In the genomic region with DNA sequence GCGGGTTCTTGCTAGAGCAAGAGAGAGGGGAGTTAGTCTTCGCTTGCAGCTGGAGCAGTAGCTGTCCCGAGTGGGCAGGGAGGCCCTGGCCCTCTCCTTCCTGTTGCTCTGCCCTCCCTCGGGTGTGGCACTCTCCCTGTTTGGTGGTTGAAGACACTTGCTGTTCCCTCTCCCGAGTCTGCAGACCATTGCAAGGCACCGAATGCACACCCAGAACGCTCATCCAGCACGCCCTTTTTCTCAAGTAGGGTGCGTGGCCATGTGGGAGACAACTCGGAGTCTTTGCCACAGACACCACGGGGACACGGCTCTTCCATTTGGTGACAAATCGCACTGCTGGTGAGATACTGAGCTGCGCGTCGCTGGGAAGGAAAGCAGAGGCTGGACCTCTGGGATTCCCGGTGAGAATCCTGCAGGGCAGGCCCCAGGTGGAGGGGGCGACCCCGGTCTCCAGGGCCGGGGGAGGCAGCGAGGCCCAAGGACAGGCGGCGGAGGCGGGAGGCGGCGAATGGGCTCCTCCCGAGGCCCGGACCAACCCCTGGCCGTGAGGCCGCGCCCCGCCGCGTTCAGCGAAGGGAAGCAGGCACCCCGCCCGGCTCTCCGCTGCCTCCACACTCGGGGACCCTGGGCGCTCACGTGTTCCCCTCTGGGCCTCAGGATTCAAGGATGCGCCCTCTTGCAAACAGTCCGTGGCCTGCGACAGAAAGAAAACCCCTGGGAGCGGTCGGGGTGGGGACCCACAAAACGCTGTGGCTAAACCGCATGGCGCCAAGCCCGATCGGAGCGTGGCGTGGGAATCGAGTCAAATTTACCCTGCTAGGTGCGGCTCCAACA, we compare ENCODE assay signal across 14 cellular contexts. TPM values are rescaled to one million over a fixed set of nuclear protein-coding genes. Genes with fewer than 3 reads are reported as not detected.
DNase-seq lines count a peak whose midpoint lies in the region; ATAC-seq, FAIRE-seq and TF ChIP-seq lines count a peak whose summit lies in the region.
"Had no signal": no experiment of that assay in that cellular context is flagged by ENCODE, and none has a peak within 500 bp of the region (broad histone marks: within the 10 kb centered on the region; RNA-seq: fewer than 3 reads in every experiment).

No MANE protein-coding gene starts in this region.

- H2AK5ac ChIP-seq in trophoblast cell (ENCODE audit: low read length) = no peak overlapping the region

- intact Hi-C loops in activated naive CD4-positive, alpha-beta T cell treated with anti-CD3 and anti-CD28 coated beads for 36 hours (cut with micrococcal nuclease) = no loop called here
- intact Hi-C loops in lower lobe of right lung (cut with DNase I) = no loop called here

- no peaks in the 10 kb centered on the region for H3K36me3 Mint-ChIP-seq in activated naive CD4-positive, alpha-beta T cell treated with anti-CD3 and anti-CD28 coated beads for 36 hours (ENCODE audit: low read depth)
- H3K36me3 Mint-ChIP-seq in WTC11 = no peaks in the 10 kb centered on the region
- H3K36me3 Mint-ChIP-seq: naive B cell had no signal

- POLR2A ChIA-PET in WTC11 (lab: Charles Lee) = interaction anchor here (1.1 kb wide), 1 partner anchor 37 kb away, joined by 3 read pairs; no protein-coding TSS in a partner anchor

- no peak overlapping the region for H3K23ac ChIP-seq in trophoblast cell (ENCODE audit: low read length)

- no peak overlapping the region for H2BK12ac ChIP-seq in trophoblast cell (ENCODE audit: low read length)

- H3K18ac ChIP-seq in trophoblast cell (ENCODE audit: low read length) = no peak overlapping the region

- no peaks in the 10 kb centered on the region for H3K79me1 ChIP-seq in trophoblast cell (ENCODE audit: low read length)

- H3K14ac ChIP-seq in trophoblast cell (ENCODE audit: low read length) = no peak overlapping the region

- CTCF ChIA-PET in activated naive CD4-positive, alpha-beta T cell treated with anti-CD3 and anti-CD28 coated beads for 36 hours (lab: Charles Lee) = no interaction called here
- CTCF ChIA-PET in WTC11 (lab: Charles Lee) = interaction anchor here (0.7 to 1.3 kb wide), 4 partner anchors 10 to 68 kb away, joined by 3 to 4 read pairs (median 4); a partner anchor contains a TSS

- H3K79me2 ChIP-seq in trophoblast cell (ENCODE audit: control insufficient read depth, insufficient read depth, low read length, poor library complexity) = no peaks in the 10 kb centered on the region

- no peak overlapping the region for H3K27ac ChIP-seq in lower lobe of right lung
- no peak overlapping the region for H3K27ac ChIP-seq in trophoblast cell (ENCODE audit: low read depth, low read length)
- H3K27ac ChIP-seq: SJCRH30 had no signal

- H3K4me3 ChIP-seq in lower lobe of right lung (peak overlapping the region; percentile 19), trophoblast cell (ENCODE audit: low read depth, low read length) (no peak overlapping the region)
- H3K4me3 ChIP-seq: SJCRH30 had no signal

- H4K8ac ChIP-seq in trophoblast cell (ENCODE audit: low read depth, low read length) = no peak overlapping the region

- H3K27me3 ChIP-seq in lower lobe of right lung (ENCODE audit: low read depth) (no peaks in the 10 kb centered on the region), trophoblast cell (ENCODE audit: insufficient read depth, low read length) (no peaks in the 10 kb centered on the region)
- H3K27me3 ChIP-seq: SJCRH30 had no signal

- TF ChIP-seq CTCF in WTC11 (IDR thresholded peaks at IDR 0.05) = no peak
- TF ChIP-seq CTCF in lower lobe of right lung (IDR thresholded peaks at IDR 0.05) = no peak

- DNase-seq in activated naive CD4-positive, alpha-beta T cell treated with anti-CD3 and anti-CD28 coated beads for 36 hours = no peak
- no peak for DNase-seq in activated naive CD4-positive, alpha-beta T cell (lab: John Stamatoyannopoulos, UW)
- DNase-seq in WTC11 (ENCODE audit: low spot score) (no peak), lower lobe of right lung (no peak), urothelium cell line (ENCODE audit: low spot score) (peak; percentile 45), H4 (ENCODE audit: low spot score) (no peak), trophoblast cell (no peak)
- DNase-seq: activated CD4-positive, CD25-positive, alpha-beta regulatory T cell treated with anti-CD3 and anti-CD28 coated beads, Interleukin-2, amount 50 U/mL, for 72 hours; activated effector memory CD4-positive, alpha-beta T cell treated with Interleukin-2 at 50 U/mL for 16 hours; naive B cell had no signal

- no peak overlapping the region for H2AFZ ChIP-seq in trophoblast cell (ENCODE audit: insufficient read depth, low read length, poor library complexity)

- peaks cover 24% of the 10 kb centered on the region for H3K27me3 Mint-ChIP-seq in activated naive CD4-positive, alpha-beta T cell treated with anti-CD3 and anti-CD28 coated beads for 36 hours (ENCODE audit: low read depth)
- H3K27me3 Mint-ChIP-seq in WTC11 (ENCODE audit: low read depth) = no peaks in the 10 kb centered on the region

- FAIRE-seq in urothelium cell line (lab: Jason Lieb, UNC) = no peak
- FAIRE-seq: bronchial epithelial cell, HTR-8/SVneo had no signal

- no peak overlapping the region for H2BK120ac ChIP-seq in trophoblast cell (ENCODE audit: insufficient read depth, low read length, poor library complexity)

- no peak overlapping the region for H3K4ac ChIP-seq in trophoblast cell (ENCODE audit: low read depth, low read length)

- H3K27ac Mint-ChIP-seq in activated naive CD4-positive, alpha-beta T cell treated with anti-CD3 and anti-CD28 coated beads for 36 hours = no peak overlapping the region
- no peak overlapping the region for H3K27ac Mint-ChIP-seq in WTC11
- H3K27ac Mint-ChIP-seq: naive B cell had no signal

- no peaks in the 10 kb centered on the region for H3K36me3 ChIP-seq in lower lobe of right lung
- no peaks in the 10 kb centered on the region for H3K36me3 ChIP-seq in trophoblast cell (ENCODE audit: control insufficient read depth in 1 of 2, insufficient read depth in 2 of 2, low read length in 2 of 2)
- H3K36me3 ChIP-seq: SJCRH30 had no signal

- H3K4me1 ChIP-seq in lower lobe of right lung (peaks cover 8% of the 10 kb centered on the region), trophoblast cell (ENCODE audit: control insufficient read depth in 1 of 2, insufficient read depth in 2 of 2, low read length in 2 of 2) (no peaks in the 10 kb centered on the region)
- H3K4me1 ChIP-seq: SJCRH30 had no signal

- no CpG with 5 or more reads among the region's 55 CpGs for WGBS in trophoblast cell (ENCODE audit: extremely low coverage, insufficient coverage, insufficient read length)

- no peaks in the 10 kb centered on the region for H3K9me3 Mint-ChIP-seq in activated naive CD4-positive, alpha-beta T cell treated with anti-CD3 and anti-CD28 coated beads for 36 hours
- no peaks in the 10 kb centered on the region for H3K9me3 Mint-ChIP-seq in WTC11
- H3K9me3 Mint-ChIP-seq: naive B cell had no signal

- ATAC-seq in WTC11 = peak; percentile 28
- ATAC-seq in lower lobe of right lung = peak; percentile 40 to 49
- ATAC-seq in HG03025 (IDR thresholded peaks at IDR 0.05; ENCODE audit: low FRiP score, unreplicated experiment) = no peak

- H4K91ac ChIP-seq in trophoblast cell (ENCODE audit: low read depth, low read length) = no peak overlapping the region

- H2BK5ac ChIP-seq in trophoblast cell (ENCODE audit: low read depth, low read length, poor library complexity) = no peak overlapping the region

- no peak overlapping the region for H3K9ac ChIP-seq in trophoblast cell (ENCODE audit: low read length)

- H3K9me3 ChIP-seq in lower lobe of right lung (no peaks in the 10 kb centered on the region), trophoblast cell (ENCODE audit: insufficient read depth, low read depth, low read length) (peaks cover 3% of the 10 kb centered on the region)
- H3K9me3 ChIP-seq: SJCRH30 had no signal

- peak overlapping the region; percentile 27 for H3K4me3 Mint-ChIP-seq in activated naive CD4-positive, alpha-beta T cell treated with anti-CD3 and anti-CD28 coated beads for 36 hours
- no peak overlapping the region for H3K4me3 Mint-ChIP-seq in WTC11

- no peak overlapping the region for H4K12ac ChIP-seq in trophoblast cell (ENCODE audit: low read depth, low read length)

- H3K4me1 Mint-ChIP-seq in activated naive CD4-positive, alpha-beta T cell treated with anti-CD3 and anti-CD28 coated beads for 36 hours (ENCODE audit: low read depth) = peaks cover 5% of the 10 kb centered on the region
- H3K4me1 Mint-ChIP-seq in WTC11 = peaks cover 13% of the 10 kb centered on the region

- H3K4me2 ChIP-seq in trophoblast cell (ENCODE audit: low read length) = no peak overlapping the region

TF ChIP-seq in WTC11, 78 proteins besides CTCF, POLR2A, EP300 and RAD21 (continues in another document):
- TF ChIP-seq, protein P1, sequence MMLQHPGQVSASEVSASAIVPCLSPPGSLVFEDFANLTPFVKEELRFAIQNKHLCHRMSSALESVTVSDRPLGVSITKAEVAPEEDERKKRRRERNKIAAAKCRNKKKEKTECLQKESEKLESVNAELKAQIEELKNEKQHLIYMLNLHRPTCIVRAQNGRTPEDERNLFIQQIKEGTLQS (CRISPR knock-in tag; conservative IDR thresholded peaks at IDR 0.05) = no peak
- no peak for TF ChIP-seq MYBL2 (CRISPR knock-in tag; IDR thresholded peaks at IDR 0.05)

RNA-seq across cellular contexts. Expression of a gene that starts 10.4 kb away (rescaled TPM):
- 1 to 10 TPM; 2.6 to 2.7 TPM for total RNA-seq in activated naive CD4-positive, alpha-beta T cell treated with anti-CD3 and anti-CD28 coated beads for 36 hours
- 19.1 to 22.6 TPM (median 22.1 TPM) in 3 replicates for total RNA-seq in WTC11 (2021)
- 4.3 TPM for total RNA-seq in lower lobe of right lung
- total RNA-seq in H4 (2014; rRNA removed; shearing (Covaris generic)) = 0.08 and 0.17 TPM in 2 replicates
- 11.1 and 11.8 TPM in 2 replicates for polyA plus RNA-seq in trophoblast cell (2013)

RNA-seq across cellular contexts. Expression of a gene that starts 47.6 kb away (rescaled TPM):
- total RNA-seq in activated naive CD4-positive, alpha-beta T cell treated with anti-CD3 and anti-CD28 coated beads for 36 hours = 100 to 1,000 TPM; 166 to 170 TPM
- total RNA-seq in WTC11 (2021) (93.8 to 99.9 TPM (median 94.7 TPM) in 3 replicates), lower lobe of right lung (73.9 TPM)
- total RNA-seq in H4 (2014; rRNA removed; shearing (Covaris generic)) = 28.9 and 29.3 TPM in 2 replicates
- 84.2 and 87.4 TPM in 2 replicates for polyA plus RNA-seq in trophoblast cell (2013)
